In the genomic region with DNA sequence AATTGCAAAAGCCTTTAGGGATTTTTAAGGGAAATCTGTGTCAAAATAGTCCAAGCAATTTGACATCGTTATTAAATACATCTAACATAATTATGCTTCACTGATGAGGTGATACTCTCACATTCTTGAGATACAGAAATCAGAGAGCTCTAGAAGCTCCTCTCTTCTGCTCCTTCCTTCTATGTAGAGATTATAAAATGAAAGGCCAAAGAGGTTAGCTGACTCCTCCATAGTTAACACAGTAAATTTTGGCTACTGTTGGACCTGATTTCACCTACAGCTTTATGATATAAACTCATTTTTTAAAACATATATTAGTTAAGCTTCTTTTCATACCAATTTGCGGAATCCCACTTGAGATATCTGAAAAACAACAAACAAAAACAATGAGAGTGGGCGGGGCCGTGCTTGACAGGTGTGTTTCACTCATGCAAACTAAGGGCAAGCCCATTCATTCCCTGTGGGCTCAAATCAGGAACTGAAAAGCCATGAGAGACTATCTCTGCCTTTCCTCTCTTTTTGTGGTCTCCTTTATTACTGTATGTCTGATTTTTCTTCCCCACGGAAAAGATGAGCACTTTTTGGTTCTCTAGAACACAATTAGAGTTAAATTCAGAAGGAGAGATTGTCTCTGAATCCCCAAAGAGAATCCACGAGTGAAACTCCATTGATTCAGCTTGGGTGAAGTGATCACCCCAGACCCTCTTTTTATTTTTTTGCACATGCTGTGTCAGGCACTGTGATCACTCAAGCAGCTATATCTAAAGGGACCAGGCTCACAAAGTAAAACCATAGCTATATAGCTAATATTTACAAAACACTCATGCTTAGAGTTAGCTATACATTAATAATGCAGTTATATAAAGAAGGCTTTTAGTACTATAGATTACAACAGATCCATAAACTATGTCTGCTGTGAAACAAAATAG, we compare ENCODE assay signal across 13 cellular contexts.
DNase-seq lines count a peak whose midpoint lies in the region; ATAC-seq and TF ChIP-seq lines count a peak whose summit lies in the region.
"Had no signal": no experiment of that assay in that cellular context is flagged by ENCODE, and none has a peak within 500 bp of the region (broad histone marks: within the 10 kb centered on the region; RNA-seq: fewer than 3 reads in every experiment).

No MANE protein-coding gene starts in this region.

- no peak overlapping the region for H3K4me3 ChIP-seq in sigmoid colon
- no peak overlapping the region for H3K4me3 ChIP-seq in transverse colon
- no peak overlapping the region for H3K4me3 ChIP-seq in tibial artery
- H3K4me3 ChIP-seq: pancreas had no signal

- no peaks in the 10 kb centered on the region for H3K27me3 ChIP-seq in sigmoid colon
- H3K27me3 ChIP-seq in transverse colon: no peaks in the 10 kb centered on the region
- H3K27me3 ChIP-seq in tibial artery: no peaks in the 10 kb centered on the region
- H3K27me3 ChIP-seq: pancreas had no signal

- no peak for TF ChIP-seq EP300 in sigmoid colon (IDR thresholded peaks at IDR 0.05)
- TF ChIP-seq EP300 in transverse colon (IDR thresholded peaks at IDR 0.05; ENCODE audit: low read depth): no peak

- intact Hi-C loops in Calu3 (cut with micrococcal nuclease; ENCODE audit: unreplicated experiment): no loop called here
- intact Hi-C loops in sigmoid colon (cut with DNase I): no loop called here
- intact Hi-C loops in transverse colon (cut with DNase I; ENCODE audit: low total_unique reads): no loop called here
- intact Hi-C loops in tibial artery (cut with DNase I; ENCODE audit: low total_unique reads): no loop called here

- H3K4me3 Mint-ChIP-seq in Calu3 (ENCODE audit: low read depth, unreplicated experiment): no peak overlapping the region
- H3K4me3 Mint-ChIP-seq: activated B cell treated with CpG ODN at 0.5 μM for 24 hours; activated naive CD4-positive, alpha-beta T cell treated with anti-CD3 and anti-CD28 coated beads for 36 hours; CD14-positive monocyte had no signal

- H3K9me3 Mint-ChIP-seq in Calu3 (ENCODE audit: low read depth, unreplicated experiment): no peaks in the 10 kb centered on the region
- H3K9me3 Mint-ChIP-seq: activated B cell treated with CpG ODN at 0.5 μM for 24 hours; activated naive CD4-positive, alpha-beta T cell treated with anti-CD3 and anti-CD28 coated beads for 36 hours had no signal

- no peaks in the 10 kb centered on the region for H3K27me3 Mint-ChIP-seq in Calu3 (ENCODE audit: unreplicated experiment)
- H3K27me3 Mint-ChIP-seq: activated B cell treated with CpG ODN at 0.5 μM for 24 hours had no signal

- ATAC-seq in GM18498 (IDR thresholded peaks at IDR 0.05; ENCODE audit: unreplicated experiment) (peak; percentile 83), GM19395 (IDR thresholded peaks at IDR 0.05; ENCODE audit: unreplicated experiment) (peak; percentile 93), HG02798 (IDR thresholded peaks at IDR 0.05; ENCODE audit: poor library complexity, unreplicated experiment) (peak; percentile 91), HG03520 (IDR thresholded peaks at IDR 0.05; ENCODE audit: unreplicated experiment) (peak; percentile 72)

- 79 to 89% methylated on average over 6 of the region's 6 CpGs for WGBS in sigmoid colon, 2 donors
- WGBS in transverse colon (ENCODE audit: low coverage in 1 of 2), 2 donors: 76 to 86% methylated on average over 6 of the region's 6 CpGs

- peaks cover 9% of the 10 kb centered on the region for H3K36me3 Mint-ChIP-seq in Calu3 (ENCODE audit: insufficient read depth, unreplicated experiment)
- H3K36me3 Mint-ChIP-seq: CD14-positive monocyte had no signal

- H3K36me3 ChIP-seq in sigmoid colon: no peaks in the 10 kb centered on the region
- no peaks in the 10 kb centered on the region for H3K36me3 ChIP-seq in transverse colon
- peaks cover 0 to 6% (median 0%) of the 10 kb centered on the region in 3 donors for H3K36me3 ChIP-seq in tibial artery
- H3K36me3 ChIP-seq: pancreas had no signal

- DNase-seq in Calu3 (no peak), sigmoid colon (no peak), transverse colon (no peak), tibial artery (no peak)
- DNase-seq: activated B cell treated with CpG ODN at 0.5 μM for 24 hours; activated naive CD4-positive, alpha-beta T cell treated with anti-CD3 and anti-CD28 coated beads for 36 hours; NCI-H1436; pancreas had no signal

- CTCF ChIA-PET in Calu3 (lab: Charles Lee): no interaction called here

- in situ Hi-C loops in transverse colon (cut with MboI; ENCODE audit: low pct_ligation_motif_present in 1 of 4, low pct_unique_long_range_greater_than_20kb in 1 of 4, low sequenced_read_pairs in 3 of 4): no loop called here

- H3K27ac Mint-ChIP-seq in Calu3 (ENCODE audit: unreplicated experiment): no peak overlapping the region
- H3K27ac Mint-ChIP-seq: activated B cell treated with CpG ODN at 0.5 μM for 24 hours; activated naive CD4-positive, alpha-beta T cell treated with anti-CD3 and anti-CD28 coated beads for 36 hours; CD14-positive monocyte had no signal

- no TSS peak for BruUV-seq in Calu3 (replicated peaks; lab: Mats Ljungman, UMichigan)

- H3K27ac ChIP-seq in sigmoid colon (no peak overlapping the region), transverse colon (no peak overlapping the region), tibial artery (no peak overlapping the region)
- H3K27ac ChIP-seq: pancreas had no signal

- H3K4me1 ChIP-seq in sigmoid colon (no peaks in the 10 kb centered on the region), transverse colon (no peaks in the 10 kb centered on the region), tibial artery (peaks cover 0 to 4% (median 0%) of the 10 kb centered on the region in 4 donors)
- H3K4me1 ChIP-seq: pancreas had no signal

- no peak for TF ChIP-seq CTCF in Calu3 (IDR thresholded peaks at IDR 0.05; ENCODE audit: unreplicated experiment)
- TF ChIP-seq CTCF in sigmoid colon (IDR thresholded peaks at IDR 0.05): no peak
- TF ChIP-seq CTCF in transverse colon (IDR thresholded peaks at IDR 0.05): no peak
- no peak for TF ChIP-seq CTCF in tibial artery (IDR thresholded peaks at IDR 0.05)

- H3K9me3 ChIP-seq in sigmoid colon (no peaks in the 10 kb centered on the region), transverse colon (no peaks in the 10 kb centered on the region), tibial artery (no peaks in the 10 kb centered on the region)

- TF ChIP-seq POLR2A in sigmoid colon (IDR thresholded peaks at IDR 0.05): no peak
- no peak for TF ChIP-seq POLR2A in transverse colon (IDR thresholded peaks at IDR 0.05)

- H3K4me1 Mint-ChIP-seq in Calu3 (ENCODE audit: low read depth, unreplicated experiment): no peaks in the 10 kb centered on the region
- H3K4me1 Mint-ChIP-seq: CD14-positive monocyte had no signal
